11 cellular contexts compared by ENCODE assay signal in the genomic region with DNA sequence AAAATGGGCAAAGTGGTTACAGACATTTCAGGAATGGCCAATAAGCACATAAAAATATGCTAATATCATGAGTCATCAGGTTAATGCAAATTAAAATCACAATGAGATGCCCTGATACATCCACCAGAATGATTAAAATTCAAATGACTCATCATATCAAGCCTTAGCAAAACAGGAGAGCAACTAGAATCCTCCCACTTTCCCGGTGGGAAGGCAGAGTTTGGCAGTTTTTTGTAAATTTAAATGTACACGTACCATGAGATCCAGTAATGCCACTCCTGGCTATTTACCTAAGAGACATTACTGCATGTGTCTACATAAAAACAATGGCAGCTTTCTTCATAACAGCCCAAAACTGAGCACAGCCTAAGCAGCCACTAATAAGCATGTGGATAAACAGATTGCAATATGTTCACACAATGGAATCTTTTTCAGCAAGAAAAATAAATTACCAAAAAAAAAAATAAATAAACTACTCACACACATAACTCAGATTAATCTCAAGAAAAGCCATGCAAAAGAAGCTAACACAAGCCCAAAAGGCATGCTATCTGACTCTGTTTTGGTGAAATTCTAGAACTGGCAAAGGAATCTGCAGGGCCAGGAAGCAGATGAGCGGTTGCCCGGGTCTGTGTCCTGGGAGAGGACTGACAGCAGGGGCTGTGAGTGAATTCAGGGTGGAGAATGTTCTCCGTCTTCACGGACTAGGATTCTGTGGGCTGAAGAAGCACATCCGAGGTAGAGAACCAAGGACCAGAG. TPM values are rescaled to one million over a fixed set of nuclear protein-coding genes. Genes with fewer than 3 reads are reported as not detected.
DNase-seq lines count a peak whose midpoint lies in the region; ATAC-seq and TF ChIP-seq lines count a peak whose summit lies in the region.
"Had no signal": no experiment of that assay in that cellular context is flagged by ENCODE, and none has a peak within 500 bp of the region (broad histone marks: within the 10 kb centered on the region; RNA-seq: fewer than 3 reads in every experiment).

No MANE protein-coding gene starts in this region.

- no peaks in the 10 kb centered on the region for H3K9me3 ChIP-seq in cardiac muscle cell (ENCODE audit: low read depth)
- peaks cover 0 to 16% (median 10%) of the 10 kb centered on the region in 11 donors for H3K9me3 ChIP-seq in heart right ventricle
- H3K9me3 ChIP-seq in upper lobe of right lung = no peaks in the 10 kb centered on the region

- TF ChIP-seq CTCF in cardiac muscle cell (IDR thresholded peaks at IDR 0.05; ENCODE audit: low read depth, low read length) (no peak), heart right ventricle (IDR thresholded peaks at IDR 0.05) (no peak), VCaP (conservative IDR thresholded peaks at IDR 0.05) (no peak), upper lobe of right lung (IDR thresholded peaks at IDR 0.05) (no peak)

- H3K27me3 ChIP-seq in cardiac muscle cell (no peaks in the 10 kb centered on the region), heart right ventricle (no peaks in the 10 kb centered on the region), upper lobe of right lung (no peaks in the 10 kb centered on the region)

- peak overlapping the region; percentile 27 for H3K27ac ChIP-seq in cardiac muscle cell
- H3K27ac ChIP-seq in heart right ventricle = peak overlapping the region in 2 of 10 donors; percentile 28 to 38
- peak overlapping the region; percentile 22 for H3K27ac ChIP-seq in VCaP
- peak overlapping the region; percentile 17 for H3K27ac ChIP-seq in upper lobe of right lung
- H3K27ac ChIP-seq: C4-2B had no signal

- 58 to 59% methylated on average over 7 of the region's 7 CpGs for WGBS in heart right ventricle, 2 donors

- DNase-seq in cardiac muscle cell (ENCODE audit: low read depth in 1 of 2, low spot score in 1 of 2) = peak in 1 of 2 donors; percentile 71
- no peak for DNase-seq in heart right ventricle
- DNase-seq in hepatic stellate cell (ENCODE audit: low spot score) = peak; percentile 62
- no peak for DNase-seq in upper lobe of right lung
- no peak for DNase-seq in ecto neural progenitor cell (ENCODE audit: low spot score)
- DNase-seq: activated CD8-positive, alpha-beta memory T cell treated with anti-CD3 and anti-CD28 coated beads, Interleukin-2, amount 50 U/mL, for 4 hours; stimulated activated CD4-positive, alpha-beta T cell treated with anti-CD3 and anti-CD28 coated beads, Interleukin-4, amount 100 ng/mL, for 1 hour had no signal

- ATAC-seq in heart right ventricle = no peak
- ATAC-seq in upper lobe of right lung = no peak
- ATAC-seq in GM21723 (IDR thresholded peaks at IDR 0.05; ENCODE audit: unreplicated experiment) = no peak
- no peak for ATAC-seq in GM18517 (IDR thresholded peaks at IDR 0.05; ENCODE audit: unreplicated experiment)

- H3K4me1 ChIP-seq in cardiac muscle cell (ENCODE audit: low read depth) (peaks cover 49% of the 10 kb centered on the region), heart right ventricle (peaks cover 0 to 34% (median 18%) of the 10 kb centered on the region in 9 donors), upper lobe of right lung (peaks cover 15% of the 10 kb centered on the region)

- intact Hi-C loops in heart right ventricle (cut with DNase I) (no loop called here), upper lobe of right lung (cut with DNase I) (no loop called here)

- H3K36me3 ChIP-seq in cardiac muscle cell = no peaks in the 10 kb centered on the region
- no peaks in the 10 kb centered on the region for H3K36me3 ChIP-seq in heart right ventricle
- H3K36me3 ChIP-seq in upper lobe of right lung = no peaks in the 10 kb centered on the region

- no peak overlapping the region for H3K4me3 ChIP-seq in cardiac muscle cell
- no peak overlapping the region for H3K4me3 ChIP-seq in heart right ventricle
- no peak overlapping the region for H3K4me3 ChIP-seq in upper lobe of right lung

RNA-seq across cellular contexts. Expression of gene AFAP1, which starts 48.8 kb away (rescaled TPM):
- total RNA-seq in cardiac muscle cell (16.3 and 31.9 TPM in 2 replicates), heart right ventricle (1 to 10 TPM; 4.7 to 8.9 (median 6.2) TPM), upper lobe of right lung (28.7 TPM)
- polyA plus RNA-seq in cardiac muscle cell (10.5 and 19.9 TPM in 2 replicates), heart right ventricle (1 to 10 TPM; 2.9 to 4.3 TPM)
